Comparison of ENCODE assay signal across 8 cellular contexts in genomic region chr14:77123381-77124344, GRCh38. TPM values are rescaled to one million over a fixed set of nuclear protein-coding genes. Genes with fewer than 3 reads are reported as not detected.
DNase-seq lines count a peak whose midpoint lies in the region; ATAC-seq lines count a peak whose summit lies in the region.

No MANE protein-coding gene starts in this region.

- DNase-seq in Daoy (ENCODE audit: low read depth) = peak; percentile 19
- DNase-seq in NCI-H2107 (lab: John Stamatoyannopoulos, UW) = peak; percentile 91
- peak in 53 of 61 donors; percentile 17 to 92 (median 62) for DNase-seq in caudate nucleus (lab: John Stamatoyannopoulos, UW)
- no peak for DNase-seq in naive B cell
- no peak for DNase-seq in retina
- DNase-seq in SK-N-DZ (ENCODE audit: low spot score) = no peak
- DNase-seq in OCI-M2 (lab: John Stamatoyannopoulos, UW; ENCODE audit: unreplicated experiment) = no peak
- no peak for DNase-seq in activated CD8-positive, alpha-beta memory T cell treated with anti-CD3 and anti-CD28 coated beads for 24 hours

- H3K4me3 Mint-ChIP-seq in naive B cell = peak overlapping the region; percentile 63 to 94 (median 88)

- peak overlapping the region; percentile 85 for H3K27ac ChIP-seq in caudate nucleus (ENCODE audit: low read depth, low read length)

- peak overlapping the region; percentile 84 to 98 (median 96) for H3K27ac Mint-ChIP-seq in naive B cell

- peak in 1 of 2 donors; percentile 4 for ATAC-seq in naive B cell (ENCODE audit: low read depth in 2 of 2)

- no peaks in the 10 kb centered on the region for H3K9me3 Mint-ChIP-seq in naive B cell

- H3K36me3 Mint-ChIP-seq in naive B cell = no peaks in the 10 kb centered on the region

- H3K4me1 Mint-ChIP-seq in naive B cell = peaks cover 52 to 68% (median 57%) of the 10 kb centered on the region in 3 donors

- peaks cover 11 to 17% (median 15%) of the 10 kb centered on the region in 3 donors for H3K27me3 Mint-ChIP-seq in naive B cell

RNA-seq across cellular contexts. Expression of gene ZDHHC22, which starts 17.9 kb away (rescaled TPM):
- not detected in 2 replicates for total RNA-seq in Daoy (2014; rRNA removed; shearing (Covaris generic))
- polyA plus RNA-seq in naive B cell (ENCODE audit: low read depth in 6 of 6) = not detected
- 1.6 and 3.5 TPM in 2 replicates for polyA plus RNA-seq in SK-N-DZ (2014; cell fraction: cytosol; rRNA removed)
- polyA plus RNA-seq in SK-N-DZ (2014; cell fraction: nucleus; rRNA removed) = 0.30 and 0.69 TPM in 2 replicates

RNA-seq across cellular contexts. Expression of gene CIPC, which starts 25.6 kb away (rescaled TPM):
- 12.7 and 15.6 TPM in 2 replicates for total RNA-seq in Daoy (2014; rRNA removed; shearing (Covaris generic))
- 10 to 100 TPM in 4 of 6 donors, 1 to 10 TPM in 2; 7.8 to 16.3 (median 12.7) TPM for polyA plus RNA-seq in naive B cell (ENCODE audit: low read depth in 6 of 6)
- polyA plus RNA-seq in SK-N-DZ (2014; cell fraction: cytosol; rRNA removed) = 22.1 and 24.0 TPM in 2 replicates
- 8.5 and 11.2 TPM in 2 replicates for polyA plus RNA-seq in SK-N-DZ (2014; cell fraction: nucleus; rRNA removed)

RNA-seq across cellular contexts. Expression of gene TMEM63C, which starts 57.9 kb away (rescaled TPM):
- 0.06 and 0.63 TPM in 2 replicates for total RNA-seq in Daoy (2014; rRNA removed; shearing (Covaris generic))
- polyA plus RNA-seq in naive B cell (ENCODE audit: low read depth in 6 of 6) = under 1 TPM in 1 of 6 donors, not detected in 5; 0.44 TPM
- polyA plus RNA-seq in SK-N-DZ (2014; cell fraction: cytosol; rRNA removed) = 2.4 and 4.0 TPM in 2 replicates
- 8.3 and 10.0 TPM in 2 replicates for polyA plus RNA-seq in SK-N-DZ (2014; cell fraction: nucleus; rRNA removed)

Comparison
In these comparisons a context has a peak if more than half of its experiments do, and no peak if none do; other contexts are left out.
1. DNase-seq: peak in Daoy (single experiment), NCI-H2107 (single experiment) and caudate nucleus (53 of 61); none in naive B cell (single experiment), retina (single experiment), SK-N-DZ (single experiment), OCI-M2 (single experiment) and activated CD8-positive, alpha-beta memory T cell treated with anti-CD3 and anti-CD28 coated beads for 24 hours (single experiment).